11 cellular contexts compared by ENCODE assay signal in the genomic region with DNA sequence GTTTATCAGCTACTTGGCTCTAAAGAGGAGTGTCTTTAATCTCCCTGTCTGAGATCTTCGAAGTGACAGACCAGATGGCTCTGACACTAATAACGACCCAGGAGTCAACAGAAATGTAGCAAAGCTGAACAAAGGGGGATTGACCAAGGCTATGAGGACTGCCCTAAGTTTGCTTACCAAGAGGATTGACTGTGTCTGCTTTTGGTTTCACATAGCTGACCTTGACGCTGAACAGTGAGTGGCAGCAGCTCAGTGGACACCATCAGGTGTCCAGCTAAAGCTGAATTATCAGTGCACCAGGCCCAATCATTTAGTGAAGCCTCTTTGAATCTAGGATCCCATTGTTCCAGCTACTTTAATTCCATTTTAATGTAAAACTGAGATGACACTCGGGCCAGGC.
DNase-seq lines count a peak whose midpoint lies in the region; ATAC-seq and TF ChIP-seq lines count a peak whose summit lies in the region.
"Had no signal": no experiment of that assay in that cellular context is flagged by ENCODE, and none has a peak within 500 bp of the region (broad histone marks: within the 10 kb centered on the region; RNA-seq: fewer than 3 reads in every experiment).

No MANE protein-coding gene starts in this region.

- TF ChIP-seq CTCF in cardiac muscle cell (IDR thresholded peaks at IDR 0.05; ENCODE audit: low read depth, low read length) (no peak), osteoblast (IDR thresholded peaks at IDR 0.05; ENCODE audit: extremely low read depth, low read depth, low read length) (no peak), omental fat pad (IDR thresholded peaks at IDR 0.05) (no peak)

- no peak overlapping the region for H3K4me3 Mint-ChIP-seq in T-helper 2 cell treated with Interferon-gamma antibody and Interleukin-4, amounts not matched to agents 5 μg/mL and 100 μg/mL, for 36 hours

- H3K4me1 ChIP-seq in cardiac muscle cell (ENCODE audit: low read depth) (peaks cover 18% of the 10 kb centered on the region), osteoblast (ENCODE audit: insufficient read depth, low read length) (no peaks in the 10 kb centered on the region)
- H3K4me1 ChIP-seq: BLaER1 had no signal

- H3K9me3 ChIP-seq in cardiac muscle cell (ENCODE audit: low read depth): no peaks in the 10 kb centered on the region
- no peaks in the 10 kb centered on the region for H3K9me3 ChIP-seq in osteoblast (ENCODE audit: low read depth, low read length)
- H3K9me3 ChIP-seq: BLaER1 had no signal

- H4K20me1 ChIP-seq in osteoblast (ENCODE audit: insufficient read depth, low read length): no peaks in the 10 kb centered on the region
- H4K20me1 ChIP-seq: BLaER1 had no signal

- intact Hi-C loops in left ventricle myocardium superior (cut with micrococcal nuclease): no loop called here

- H3K36me3 Mint-ChIP-seq in T-helper 2 cell treated with Interferon-gamma antibody and Interleukin-4, amounts not matched to agents 5 μg/mL and 100 μg/mL, for 36 hours (ENCODE audit: low read depth): no peaks in the 10 kb centered on the region

- H3K27ac ChIP-seq in cardiac muscle cell (peak overlapping the region; percentile 8), osteoblast (ENCODE audit: low read depth, low read length) (no peak overlapping the region)
- H3K27ac ChIP-seq: 22Rv1, BLaER1, KMS-11 had no signal

- ATAC-seq in left ventricle myocardium superior (no peak), HG03039 (IDR thresholded peaks at IDR 0.05; ENCODE audit: unreplicated experiment) (peak; percentile 12), omental fat pad (ENCODE audit: low FRiP score) (no peak)

- H3K4me3 ChIP-seq in cardiac muscle cell (no peak overlapping the region), osteoblast (ENCODE audit: insufficient read depth, low read length) (no peak overlapping the region)
- H3K4me3 ChIP-seq: BLaER1 had no signal

- no peaks in the 10 kb centered on the region for H3K36me3 ChIP-seq in cardiac muscle cell
- no peaks in the 10 kb centered on the region for H3K36me3 ChIP-seq in osteoblast (ENCODE audit: insufficient read depth, low read length)
- H3K36me3 ChIP-seq: BLaER1 had no signal

- peaks cover 2% of the 10 kb centered on the region for H3K27me3 Mint-ChIP-seq in T-helper 2 cell treated with Interferon-gamma antibody and Interleukin-4, amounts not matched to agents 5 μg/mL and 100 μg/mL, for 36 hours (ENCODE audit: low read depth)

- H2AFZ ChIP-seq in osteoblast (ENCODE audit: low read length): no peak overlapping the region

- no peak overlapping the region for H3K4me2 ChIP-seq in osteoblast (ENCODE audit: insufficient read depth, low read length)
- H3K4me2 ChIP-seq: BLaER1, KMS-11 had no signal

- DNase-seq in cardiac muscle cell (ENCODE audit: low read depth in 1 of 2, low spot score in 1 of 2) (peak in 1 of 2 donors; percentile 4), left ventricle myocardium superior (no peak), NCI-H82 treated with DMSO at 0.1 percent for 48 hours (lab: John Stamatoyannopoulos, UW; ENCODE audit: unreplicated experiment) (peak; percentile 40), osteoblast (ENCODE audit: insufficient read length, low spot score, missing footprints) (peak; percentile 80), omental fat pad (ENCODE audit: low spot score) (no peak), T-helper 9 cell (no peak)
- no peak for DNase-seq in T-helper 2 cell treated with Interferon-gamma antibody and Interleukin-4, amounts not matched to agents 5 μg/mL and 100 μg/mL, for 36 hours (ENCODE audit: low spot score)

- no peak overlapping the region for H3K27ac Mint-ChIP-seq in T-helper 2 cell treated with Interferon-gamma antibody and Interleukin-4, amounts not matched to agents 5 μg/mL and 100 μg/mL, for 36 hours

- H3K27me3 ChIP-seq in cardiac muscle cell: no peaks in the 10 kb centered on the region
- H3K27me3 ChIP-seq in osteoblast (ENCODE audit: insufficient read depth, low read length): no peaks in the 10 kb centered on the region
- H3K27me3 ChIP-seq: BLaER1 had no signal

- H3K4me1 Mint-ChIP-seq in T-helper 2 cell treated with Interferon-gamma antibody and Interleukin-4, amounts not matched to agents 5 μg/mL and 100 μg/mL, for 36 hours (ENCODE audit: low read depth): no peaks in the 10 kb centered on the region

- no peaks in the 10 kb centered on the region for H3K79me2 ChIP-seq in osteoblast (ENCODE audit: insufficient read depth, low read length)

- H3K9me3 Mint-ChIP-seq in T-helper 2 cell treated with Interferon-gamma antibody and Interleukin-4, amounts not matched to agents 5 μg/mL and 100 μg/mL, for 36 hours: no peaks in the 10 kb centered on the region

Comparison
In these comparisons a context has a peak if more than half of its experiments do, and no peak if none do; other contexts are left out.
1. DNase-seq: peak in NCI-H82 treated with DMSO at 0.1 percent for 48 hours (single experiment) and osteoblast (single experiment); none in left ventricle myocardium superior (single experiment), omental fat pad (single experiment), T-helper 2 cell treated with Interferon-gamma antibody and Interleukin-4, amounts not matched to agents 5 μg/mL and 100 μg/mL, for 36 hours (single experiment) and T-helper 9 cell (single experiment).